In genomic region chr2:172972005-172972619, GRCh38 we compare ENCODE assay signal across 8 cellular contexts.
DNase-seq lines count a peak whose midpoint lies in the region; ATAC-seq and TF ChIP-seq lines count a peak whose summit lies in the region.

No MANE protein-coding gene starts in this region.

- H3K4me3 ChIP-seq in heart right ventricle: no peak overlapping the region

- H3K27ac ChIP-seq in C4-2B (no peak overlapping the region), heart right ventricle (no peak overlapping the region)

- no peaks in the 10 kb centered on the region for H3K36me3 ChIP-seq in heart right ventricle

- H3K9me3 Mint-ChIP-seq in activated T-cell treated with anti-CD3 and anti-CD28 coated beads, Interleukin-2, amount 50 U/mL, for 4 hours: no peaks in the 10 kb centered on the region
- H3K9me3 Mint-ChIP-seq in immature natural killer cell: no peaks in the 10 kb centered on the region

- no peak overlapping the region for H3K4me3 Mint-ChIP-seq in activated T-cell treated with anti-CD3 and anti-CD28 coated beads, Interleukin-2, amount 50 U/mL, for 4 hours
- H3K4me3 Mint-ChIP-seq in immature natural killer cell: no peak overlapping the region

- ATAC-seq in GM19372 (IDR thresholded peaks at IDR 0.05; ENCODE audit: low read depth, unreplicated experiment) (peak; percentile 61), heart right ventricle (peak in 3 of 8 donors; percentile 34 to 48 (median 35)), GM21576 (IDR thresholded peaks at IDR 0.05; ENCODE audit: unreplicated experiment) (no peak)
- ATAC-seq in activated T-cell treated with anti-CD3 and anti-CD28 coated beads, Interleukin-2, amount 50 U/mL, for 4 hours: peak; percentile 42 to 60

- intact Hi-C loops in heart right ventricle (cut with DNase I): loop anchor here in 2 of 10 donors (5.0 to 10.0 kb wide), 3 partner anchors 45 to 480 kb away; no protein-coding TSS in a partner anchor

- no peaks in the 10 kb centered on the region for H3K36me3 Mint-ChIP-seq in activated T-cell treated with anti-CD3 and anti-CD28 coated beads, Interleukin-2, amount 50 U/mL, for 4 hours (ENCODE audit: insufficient read depth)
- no peaks in the 10 kb centered on the region for H3K36me3 Mint-ChIP-seq in immature natural killer cell

- H3K4me1 Mint-ChIP-seq in activated T-cell treated with anti-CD3 and anti-CD28 coated beads, Interleukin-2, amount 50 U/mL, for 4 hours (ENCODE audit: low read depth): peaks cover 13% of the 10 kb centered on the region
- H3K4me1 Mint-ChIP-seq in immature natural killer cell: no peaks in the 10 kb centered on the region

- WGBS in heart right ventricle, 2 donors: 56 to 58% methylated on average over 12 of the region's 12 CpGs

- H3K27me3 ChIP-seq in heart right ventricle: no peaks in the 10 kb centered on the region

- DNase-seq in NCI-H460 (ENCODE audit: extremely low read depth, low read depth) (peak; percentile 49), heart right ventricle (peak; percentile 27 to 42), immature natural killer cell (no peak)
- no peak for DNase-seq in activated T-cell treated with anti-CD3 and anti-CD28 coated beads, Interleukin-2, amount 50 U/mL, for 4 hours
- peak; percentile 68 for DNase-seq in stimulated activated CD4-positive, alpha-beta T cell treated with anti-CD3 and anti-CD28 coated beads, Interleukin-15, amount 100 ng/mL, for 24 hours

- no peaks in the 10 kb centered on the region for H3K9me3 ChIP-seq in heart right ventricle

- H3K27me3 Mint-ChIP-seq in activated T-cell treated with anti-CD3 and anti-CD28 coated beads, Interleukin-2, amount 50 U/mL, for 4 hours (ENCODE audit: low read depth): peaks cover 12% of the 10 kb centered on the region
- H3K27me3 Mint-ChIP-seq in immature natural killer cell (ENCODE audit: low read depth in 3 of 3): peaks cover 2 to 13% (median 6%) of the 10 kb centered on the region in 3 donors

- H3K4me1 ChIP-seq in heart right ventricle: peaks cover 8 to 40% (median 24%) of the 10 kb centered on the region in 9 donors

- H3K27ac Mint-ChIP-seq in immature natural killer cell: no peak overlapping the region

- TF ChIP-seq CTCF in C4-2B (conservative IDR thresholded peaks at IDR 0.05) (peak; percentile 93), heart right ventricle (IDR thresholded peaks at IDR 0.05) (peak; percentile 59 to 89 (median 72))

Comparison
In these comparisons a context has a peak if more than half of its experiments do, and no peak if none do; other contexts are left out.
1. DNase-seq: peak in NCI-H460 (single experiment), heart right ventricle (2 of 2) and stimulated activated CD4-positive, alpha-beta T cell treated with anti-CD3 and anti-CD28 coated beads, Interleukin-15, amount 100 ng/mL, for 24 hours (single experiment); none in activated T-cell treated with anti-CD3 and anti-CD28 coated beads, Interleukin-2, amount 50 U/mL, for 4 hours (single experiment) and immature natural killer cell (0 of 3).